ENCODE assay signal across 11 cellular contexts in the genomic region with DNA sequence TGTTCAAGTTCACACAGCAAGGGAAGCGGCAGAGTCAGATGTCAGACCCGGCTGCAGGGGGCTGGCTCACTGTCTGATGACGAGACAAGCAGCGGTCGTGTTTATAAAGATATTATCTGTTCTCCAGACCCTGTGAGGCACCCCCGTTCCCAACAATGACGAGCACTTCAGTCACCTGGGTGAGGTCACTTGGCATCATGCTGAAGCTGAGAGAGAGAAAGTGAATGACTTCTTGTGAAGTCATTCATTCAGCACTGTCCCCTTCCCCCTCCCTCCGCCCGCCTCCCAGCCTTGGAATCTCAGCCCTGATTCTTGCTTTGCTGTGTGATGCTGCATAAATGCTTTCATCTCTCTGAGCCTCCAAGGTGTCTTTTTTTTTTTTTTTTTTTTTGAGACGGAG. TPM values are rescaled to one million over a fixed set of nuclear protein-coding genes. Genes with fewer than 3 reads are reported as not detected.
A peak's percentile ranks its signal among the peaks of the same experiment; 100 is the strongest.
DNase-seq lines count a peak whose midpoint lies in the region; TF ChIP-seq lines count a peak whose summit lies in the region.
"Had no signal": no experiment of that assay in that cellular context is flagged by ENCODE, and none has a peak within 500 bp of the region (broad histone marks: within the 10 kb centered on the region; RNA-seq: fewer than 3 reads in every experiment).

No MANE protein-coding gene starts in this region.

- no peaks in the 10 kb centered on the region for H3K27me3 ChIP-seq in Peyer's patch
- H3K27me3 ChIP-seq: hepatocyte had no signal

- no peaks in the 10 kb centered on the region for H3K9me3 ChIP-seq in Peyer's patch
- H3K9me3 ChIP-seq: body of pancreas, HAP-1 had no signal

- TF ChIP-seq POLR2A in Peyer's patch (IDR thresholded peaks at IDR 0.05): no peak

- TF ChIP-seq CTCF in Peyer's patch (IDR thresholded peaks at IDR 0.05): no peak

- peak; percentile 79 to 91 (median 84) for DNase-seq in stimulated activated naive CD4-positive, alpha-beta T cell (lab: John Stamatoyannopoulos, UW)
- no peak for DNase-seq in stimulated activated naive CD4-positive, alpha-beta T cell treated with Interleukin-2 at 50 U/mL for 16 hours (lab: John Stamatoyannopoulos, UW)
- DNase-seq in activated gamma-delta T cell treated with anti-CD3 and anti-CD28 coated beads, Interleukin-2, amount 50 U/mL, for 16 hours (ENCODE audit: low read depth): peak; percentile 18
- DNase-seq in iris pigment epithelial cell (ENCODE audit: low read depth): peak; percentile 80
- no peak for DNase-seq in Peyer's patch
- DNase-seq in ecto neural progenitor cell (ENCODE audit: low spot score): no peak
- DNase-seq in HuH-7 (ENCODE audit: low spot score): no peak
- no peak for DNase-seq in NCI-H69 (lab: John Stamatoyannopoulos, UW)
- DNase-seq: body of pancreas had no signal

- H3K4me1 ChIP-seq in Peyer's patch: peaks cover 0 to 3% (median 0%) of the 10 kb centered on the region in 4 donors

- peak overlapping the region in 1 of 4 donors; percentile 22 for H3K27ac ChIP-seq in Peyer's patch
- H3K27ac ChIP-seq: body of pancreas, hepatocyte had no signal

- H3K36me3 ChIP-seq in Peyer's patch: no peaks in the 10 kb centered on the region
- H3K36me3 ChIP-seq: HAP-1 had no signal

- H3K4me3 ChIP-seq in Peyer's patch: no peak overlapping the region
- H3K4me3 ChIP-seq: body of pancreas, HAP-1, hepatocyte had no signal

RNA-seq across cellular contexts. Expression of a gene that starts 4.9 kb away (rescaled TPM):
- under 1 TPM in 1 of 4 donors, not detected in 3; 0.67 TPM for total RNA-seq in Peyer's patch

RNA-seq across cellular contexts. Expression of a gene that starts 34.3 kb away (rescaled TPM):
- total RNA-seq in Peyer's patch: 10 to 100 TPM; 13.0 to 23.4 (median 18.0) TPM

RNA-seq across cellular contexts. Expression of a gene that starts 55.6 kb away (rescaled TPM):
- total RNA-seq in Peyer's patch: not detected
- total RNA-seq: body of pancreas, hepatocyte had no signal

RNA-seq across cellular contexts. Expression of a gene that starts 56.7 kb away (rescaled TPM):
- total RNA-seq in Peyer's patch: 100 to 1,000 TPM; 115 to 252 (median 199) TPM

Comparison
In these comparisons a context has a peak if more than half of its experiments do, and no peak if none do; other contexts are left out.
1. DNase-seq: peak in stimulated activated naive CD4-positive, alpha-beta T cell (6 of 6), activated gamma-delta T cell treated with anti-CD3 and anti-CD28 coated beads, Interleukin-2, amount 50 U/mL, for 16 hours (single experiment) and iris pigment epithelial cell (single experiment); none in stimulated activated naive CD4-positive, alpha-beta T cell treated with Interleukin-2 at 50 U/mL for 16 hours (single experiment), Peyer's patch (0 of 3), ecto neural progenitor cell (single experiment), HuH-7 (single experiment) and NCI-H69 (single experiment).